In the genomic region with DNA sequence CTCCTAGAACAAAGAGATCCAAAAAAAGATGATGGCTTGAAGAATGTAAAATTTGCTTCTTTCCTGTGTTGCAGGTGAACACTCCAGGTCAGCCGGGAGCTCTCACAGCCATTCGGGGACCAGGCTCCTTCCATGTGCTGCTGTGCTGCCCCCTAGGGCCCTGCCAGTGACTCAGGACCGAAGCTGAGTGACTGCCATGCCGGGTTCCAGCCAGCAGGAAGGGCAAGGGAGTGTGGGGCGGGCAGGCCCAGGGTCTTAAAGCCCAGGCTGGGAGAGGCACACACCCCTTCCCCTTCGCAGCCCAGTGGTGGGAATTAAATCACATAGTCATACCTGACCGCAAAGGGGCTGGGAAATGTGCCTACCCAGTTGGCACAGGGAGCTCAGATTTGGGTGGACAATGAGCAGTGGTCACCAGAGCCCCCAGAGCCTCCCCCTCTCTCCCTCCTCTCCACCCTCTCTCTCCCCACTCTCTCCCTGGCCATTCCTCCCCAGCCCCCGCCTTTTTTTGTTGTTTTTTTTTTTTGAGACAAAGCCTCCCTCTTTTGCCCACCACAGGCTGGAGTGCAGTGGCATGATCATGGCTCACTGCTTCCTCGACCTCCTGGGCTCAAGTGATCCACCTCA, we compare ENCODE assay signal across 1 cellular context.
TF ChIP-seq lines count a peak whose summit lies in the region.

No MANE protein-coding gene starts in this region.

TF ChIP-seq in HepG2, 621 proteins besides CTCF, POLR2A, EP300 and RAD21 (continued from another document and continues in another):
- TF ChIP-seq, protein P1, sequence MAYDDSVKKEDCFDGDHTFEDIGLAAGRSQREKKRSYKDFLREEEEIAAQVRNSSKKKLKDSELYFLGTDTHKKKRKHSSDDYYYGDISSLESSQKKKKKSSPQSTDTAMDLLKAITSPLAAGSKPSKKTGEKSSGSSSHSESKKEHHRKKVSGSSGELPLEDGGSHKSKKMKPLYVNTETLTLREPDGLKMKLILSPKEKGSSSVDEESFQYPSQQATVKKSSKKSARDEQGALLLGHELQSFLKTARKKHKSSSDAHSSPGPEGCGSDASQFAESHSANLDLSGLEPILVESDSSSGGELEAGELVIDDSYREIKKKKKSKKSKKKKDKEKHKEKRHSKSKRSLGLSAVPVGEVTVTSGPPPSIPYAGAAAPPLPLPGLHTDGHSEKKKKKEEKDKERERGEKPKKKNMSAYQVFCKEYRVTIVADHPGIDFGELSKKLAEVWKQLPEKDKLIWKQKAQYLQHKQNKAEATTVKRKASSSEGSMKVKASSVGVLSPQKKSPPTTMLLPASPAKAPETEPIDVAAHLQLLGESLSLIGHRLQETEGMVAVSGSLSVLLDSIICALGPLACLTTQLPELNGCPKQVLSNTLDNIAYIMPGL (CRISPR knock-in tag; IDR thresholded peaks at IDR 0.05; ENCODE audit: borderline replicate concordance in 1 of 2, low read depth in 1 of 2), result peak; percentile 97 to 99
- no peak; the same call in 1 of the 2 replicates for TF ChIP-seq EEA1 (CRISPR knock-in tag; IDR thresholded peaks at IDR 0.05; ENCODE audit: borderline replicate concordance)
- TF ChIP-seq, protein P2, sequence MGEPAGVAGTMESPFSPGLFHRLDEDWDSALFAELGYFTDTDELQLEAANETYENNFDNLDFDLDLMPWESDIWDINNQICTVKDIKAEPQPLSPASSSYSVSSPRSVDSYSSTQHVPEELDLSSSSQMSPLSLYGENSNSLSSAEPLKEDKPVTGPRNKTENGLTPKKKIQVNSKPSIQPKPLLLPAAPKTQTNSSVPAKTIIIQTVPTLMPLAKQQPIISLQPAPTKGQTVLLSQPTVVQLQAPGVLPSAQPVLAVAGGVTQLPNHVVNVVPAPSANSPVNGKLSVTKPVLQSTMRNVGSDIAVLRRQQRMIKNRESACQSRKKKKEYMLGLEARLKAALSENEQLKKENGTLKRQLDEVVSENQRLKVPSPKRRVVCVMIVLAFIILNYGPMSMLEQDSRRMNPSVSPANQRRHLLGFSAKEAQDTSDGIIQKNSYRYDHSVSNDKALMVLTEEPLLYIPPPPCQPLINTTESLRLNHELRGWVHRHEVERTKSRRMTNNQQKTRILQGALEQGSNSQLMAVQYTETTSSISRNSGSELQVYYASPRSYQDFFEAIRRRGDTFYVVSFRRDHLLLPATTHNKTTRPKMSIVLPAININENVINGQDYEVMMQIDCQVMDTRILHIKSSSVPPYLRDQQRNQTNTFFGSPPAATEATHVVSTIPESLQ (CRISPR knock-in tag; conservative IDR thresholded peaks at IDR 0.05), result no peak
- peak; percentile 80 for TF ChIP-seq KAT8 (CRISPR knock-in tag; IDR thresholded peaks at IDR 0.05)
- no peak for TF ChIP-seq MAZ (IDR thresholded peaks at IDR 0.05; ENCODE audit: borderline replicate concordance, low read depth, low read length)
- TF ChIP-seq MAZ (CRISPR knock-in tag; IDR thresholded peaks at IDR 0.05; ENCODE audit: low read depth), result peak; percentile 82
- TF ChIP-seq ZNF232 (CRISPR knock-in tag; IDR thresholded peaks at IDR 0.05; ENCODE audit: borderline replicate concordance), result no peak
- TF ChIP-seq KLF12 (CRISPR knock-in tag; IDR thresholded peaks at IDR 0.05; ENCODE audit: borderline replicate concordance), result no peak
- no peak for TF ChIP-seq SIX1 (CRISPR knock-in tag; IDR thresholded peaks at IDR 0.05; ENCODE audit: borderline replicate concordance)
- 0 out of 2 replicates have a peak, but pooled peaks have one; percentile 51 for TF ChIP-seq BRCA1 (CRISPR knock-in tag; IDR thresholded peaks at IDR 0.05)
- no peak for TF ChIP-seq HNRNPUL1 (IDR thresholded peaks at IDR 0.05; ENCODE audit: low read depth, low read length)
- no peak for TF ChIP-seq ZNF75D (CRISPR knock-in tag; IDR thresholded peaks at IDR 0.05; ENCODE audit: borderline replicate concordance)
- no peak for TF ChIP-seq ZNF530 (CRISPR knock-in tag; IDR thresholded peaks at IDR 0.05; ENCODE audit: low read depth)
- TF ChIP-seq BCL6 (CRISPR knock-in tag; IDR thresholded peaks at IDR 0.05), result peak; percentile 69
- 0 out of 2 replicates have a peak, but pooled peaks have one; percentile 39 for TF ChIP-seq NRL (CRISPR knock-in tag; IDR thresholded peaks at IDR 0.05; ENCODE audit: borderline replicate concordance)
- peak; percentile 71; the same call in 1 of the 2 replicates for TF ChIP-seq SPEN (CRISPR knock-in tag; IDR thresholded peaks at IDR 0.05; ENCODE audit: low read depth)
- TF ChIP-seq, protein P3, sequence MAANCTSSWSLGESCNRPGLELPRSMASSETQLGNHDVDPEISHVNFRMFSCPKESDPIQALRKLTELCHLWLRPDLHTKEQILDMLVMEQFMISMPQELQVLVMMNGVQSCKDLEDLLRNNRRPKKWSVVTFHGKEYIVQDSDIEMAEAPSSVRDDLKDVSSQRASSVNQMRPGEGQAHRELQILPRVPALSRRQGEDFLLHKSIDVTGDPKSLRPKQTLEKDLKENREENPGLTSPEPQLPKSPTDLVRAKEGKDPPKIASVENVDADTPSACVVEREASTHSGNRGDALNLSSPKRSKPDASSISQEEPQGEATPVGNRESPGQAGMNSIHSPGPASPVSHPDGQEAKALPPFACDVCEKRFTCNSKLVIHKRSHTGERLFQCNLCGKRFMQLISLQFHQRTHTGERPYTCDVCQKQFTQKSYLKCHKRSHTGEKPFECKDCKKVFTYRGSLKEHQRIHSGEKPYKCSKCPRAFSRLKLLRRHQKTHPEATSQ (CRISPR knock-in tag; IDR thresholded peaks at IDR 0.05; ENCODE audit: borderline replicate concordance), result no peak
- TF ChIP-seq TBP (CRISPR knock-in tag; IDR thresholded peaks at IDR 0.05), result no peak
- TF ChIP-seq, protein P4, sequence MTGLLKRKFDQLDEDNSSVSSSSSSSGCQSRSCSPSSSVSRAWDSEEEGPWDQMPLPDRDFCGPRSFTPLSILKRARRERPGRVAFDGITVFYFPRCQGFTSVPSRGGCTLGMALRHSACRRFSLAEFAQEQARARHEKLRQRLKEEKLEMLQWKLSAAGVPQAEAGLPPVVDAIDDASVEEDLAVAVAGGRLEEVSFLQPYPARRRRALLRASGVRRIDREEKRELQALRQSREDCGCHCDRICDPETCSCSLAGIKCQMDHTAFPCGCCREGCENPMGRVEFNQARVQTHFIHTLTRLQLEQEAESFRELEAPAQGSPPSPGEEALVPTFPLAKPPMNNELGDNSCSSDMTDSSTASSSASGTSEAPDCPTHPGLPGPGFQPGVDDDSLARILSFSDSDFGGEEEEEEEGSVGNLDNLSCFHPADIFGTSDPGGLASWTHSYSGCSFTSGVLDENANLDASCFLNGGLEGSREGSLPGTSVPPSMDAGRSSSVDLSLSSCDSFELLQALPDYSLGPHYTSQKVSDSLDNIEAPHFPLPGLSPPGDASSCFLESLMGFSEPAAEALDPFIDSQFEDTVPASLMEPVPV (CRISPR knock-in tag; IDR thresholded peaks at IDR 0.05), result no peak
- no peak for TF ChIP-seq NFIB (CRISPR knock-in tag; IDR thresholded peaks at IDR 0.05; ENCODE audit: borderline replicate concordance)
- no peak for TF ChIP-seq TRIM24 (CRISPR knock-in tag; IDR thresholded peaks at IDR 0.05)
- no peak for TF ChIP-seq TCF7L2 (IDR thresholded peaks at IDR 0.05; ENCODE audit: low read depth, low read length)
- TF ChIP-seq, protein P5, sequence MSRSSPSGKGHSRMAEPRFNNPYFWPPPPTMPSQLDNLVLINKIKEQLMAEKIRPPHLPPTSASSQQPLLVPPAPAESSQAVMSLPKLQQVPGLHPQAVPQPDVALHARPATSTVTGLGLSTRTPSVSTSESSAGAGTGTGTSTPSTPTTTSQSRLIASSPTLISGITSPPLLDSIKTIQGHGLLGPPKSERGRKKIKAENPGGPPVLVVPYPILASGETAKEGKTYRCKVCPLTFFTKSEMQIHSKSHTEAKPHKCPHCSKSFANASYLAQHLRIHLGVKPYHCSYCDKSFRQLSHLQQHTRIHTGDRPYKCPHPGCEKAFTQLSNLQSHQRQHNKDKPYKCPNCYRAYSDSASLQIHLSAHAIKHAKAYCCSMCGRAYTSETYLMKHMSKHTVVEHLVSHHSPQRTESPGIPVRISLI (CRISPR knock-in tag; IDR thresholded peaks at IDR 0.05; ENCODE audit: borderline replicate concordance), result peak; percentile 52; the same call in 1 of the 2 replicates
- no peak for TF ChIP-seq ASH2L (IDR thresholded peaks at IDR 0.05; ENCODE audit: insufficient read length, low read depth, low read length)
- peak; percentile 62 for TF ChIP-seq POGZ (CRISPR knock-in tag; IDR thresholded peaks at IDR 0.05)
- no peak for TF ChIP-seq FIP1L1 (IDR thresholded peaks at IDR 0.05; ENCODE audit: borderline replicate concordance, insufficient read depth, low read depth, low read length)
- no peak for TF ChIP-seq ZFP37 (CRISPR knock-in tag; IDR thresholded peaks at IDR 0.05; ENCODE audit: borderline replicate concordance)
- no peak for TF ChIP-seq KLF11 (CRISPR knock-in tag; IDR thresholded peaks at IDR 0.05)
- TF ChIP-seq SRSF4 (IDR thresholded peaks at IDR 0.05; ENCODE audit: low read depth, low read length, poor library complexity, severe bottlenecking), result no peak
- TF ChIP-seq POLR2AphosphoS5 (IDR thresholded peaks at IDR 0.05; ENCODE audit: low read depth, low read length), result no peak
- peak; percentile 94 for TF ChIP-seq TEAD3 (CRISPR knock-in tag; optimal IDR thresholded peaks at IDR 0.05; ENCODE audit: borderline replicate concordance)
- TF ChIP-seq SMAD1 (CRISPR knock-in tag; IDR thresholded peaks at IDR 0.05; ENCODE audit: borderline replicate concordance, low read depth), result peak; percentile 65; the same call in 1 of the 2 replicates
- TF ChIP-seq, protein P6, sequence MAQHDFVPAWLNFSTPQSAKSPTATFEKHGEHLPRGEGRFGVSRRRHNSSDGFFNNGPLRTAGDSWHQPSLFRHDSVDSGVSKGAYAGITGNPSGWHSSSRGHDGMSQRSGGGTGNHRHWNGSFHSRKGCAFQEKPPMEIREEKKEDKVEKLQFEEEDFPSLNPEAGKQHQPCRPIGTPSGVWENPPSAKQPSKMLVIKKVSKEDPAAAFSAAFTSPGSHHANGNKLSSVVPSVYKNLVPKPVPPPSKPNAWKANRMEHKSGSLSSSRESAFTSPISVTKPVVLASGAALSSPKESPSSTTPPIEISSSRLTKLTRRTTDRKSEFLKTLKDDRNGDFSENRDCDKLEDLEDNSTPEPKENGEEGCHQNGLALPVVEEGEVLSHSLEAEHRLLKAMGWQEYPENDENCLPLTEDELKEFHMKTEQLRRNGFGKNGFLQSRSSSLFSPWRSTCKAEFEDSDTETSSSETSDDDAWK (CRISPR knock-in tag; IDR thresholded peaks at IDR 0.05), result no peak
- TF ChIP-seq SMARCC2 (IDR thresholded peaks at IDR 0.05), result no peak
- peak; percentile 55; the same call in 1 of the 2 replicates for TF ChIP-seq ZNF3 (CRISPR knock-in tag; IDR thresholded peaks at IDR 0.05)
- TF ChIP-seq, protein P7, sequence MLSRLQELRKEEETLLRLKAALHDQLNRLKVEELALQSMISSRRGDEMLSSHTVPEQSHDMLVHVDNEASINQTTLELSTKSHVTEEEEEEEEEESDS (CRISPR knock-in tag; IDR thresholded peaks at IDR 0.05; ENCODE audit: borderline replicate concordance), result no peak
- TF ChIP-seq AKAP8 (CRISPR knock-in tag; IDR thresholded peaks at IDR 0.05), result 0 out of 2 replicates have a peak, but pooled peaks have one; percentile 42
- TF ChIP-seq, protein P8, sequence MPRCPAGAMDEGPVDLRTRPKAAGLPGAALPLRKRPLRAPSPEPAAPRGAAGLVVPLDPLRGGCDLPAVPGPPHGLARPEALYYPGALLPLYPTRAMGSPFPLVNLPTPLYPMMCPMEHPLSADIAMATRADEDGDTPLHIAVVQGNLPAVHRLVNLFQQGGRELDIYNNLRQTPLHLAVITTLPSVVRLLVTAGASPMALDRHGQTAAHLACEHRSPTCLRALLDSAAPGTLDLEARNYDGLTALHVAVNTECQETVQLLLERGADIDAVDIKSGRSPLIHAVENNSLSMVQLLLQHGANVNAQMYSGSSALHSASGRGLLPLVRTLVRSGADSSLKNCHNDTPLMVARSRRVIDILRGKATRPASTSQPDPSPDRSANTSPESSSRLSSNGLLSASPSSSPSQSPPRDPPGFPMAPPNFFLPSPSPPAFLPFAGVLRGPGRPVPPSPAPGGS (CRISPR knock-in tag; IDR thresholded peaks at IDR 0.05), result no peak; the same call in 1 of the 2 replicates
- TF ChIP-seq, protein P9, sequence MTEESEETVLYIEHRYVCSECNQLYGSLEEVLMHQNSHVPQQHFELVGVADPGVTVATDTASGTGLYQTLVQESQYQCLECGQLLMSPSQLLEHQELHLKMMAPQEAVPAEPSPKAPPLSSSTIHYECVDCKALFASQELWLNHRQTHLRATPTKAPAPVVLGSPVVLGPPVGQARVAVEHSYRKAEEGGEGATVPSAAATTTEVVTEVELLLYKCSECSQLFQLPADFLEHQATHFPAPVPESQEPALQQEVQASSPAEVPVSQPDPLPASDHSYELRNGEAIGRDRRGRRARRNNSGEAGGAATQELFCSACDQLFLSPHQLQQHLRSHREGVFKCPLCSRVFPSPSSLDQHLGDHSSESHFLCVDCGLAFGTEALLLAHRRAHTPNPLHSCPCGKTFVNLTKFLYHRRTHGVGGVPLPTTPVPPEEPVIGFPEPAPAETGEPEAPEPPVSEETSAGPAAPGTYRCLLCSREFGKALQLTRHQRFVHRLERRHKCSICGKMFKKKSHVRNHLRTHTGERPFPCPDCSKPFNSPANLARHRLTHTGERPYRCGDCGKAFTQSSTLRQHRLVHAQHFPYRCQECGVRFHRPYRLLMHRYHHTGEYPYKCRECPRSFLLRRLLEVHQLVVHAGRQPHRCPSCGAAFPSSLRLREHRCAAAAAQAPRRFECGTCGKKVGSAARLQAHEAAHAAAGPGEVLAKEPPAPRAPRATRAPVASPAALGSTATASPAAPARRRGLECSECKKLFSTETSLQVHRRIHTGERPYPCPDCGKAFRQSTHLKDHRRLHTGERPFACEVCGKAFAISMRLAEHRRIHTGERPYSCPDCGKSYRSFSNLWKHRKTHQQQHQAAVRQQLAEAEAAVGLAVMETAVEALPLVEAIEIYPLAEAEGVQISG (CRISPR knock-in tag; IDR thresholded peaks at IDR 0.05), result peak; percentile 84
- TF ChIP-seq ZNF432 (CRISPR knock-in tag; IDR thresholded peaks at IDR 0.05; ENCODE audit: borderline replicate concordance), result no peak
